In genomic region chr13:27242642-27243185, GRCh38 we compare ENCODE assay signal across 16 cellular contexts. TPM values are rescaled to one million over a fixed set of nuclear protein-coding genes. Genes with fewer than 3 reads are reported as not detected.
A peak's percentile ranks its signal among the peaks of the same experiment; 100 is the strongest.
DNase-seq lines count a peak whose midpoint lies in the region; ATAC-seq and TF ChIP-seq lines count a peak whose summit lies in the region.
"Had no signal": no experiment of that assay in that cellular context is flagged by ENCODE, and none has a peak within 500 bp of the region (broad histone marks: within the 10 kb centered on the region; RNA-seq: fewer than 3 reads in every experiment).

No MANE protein-coding gene starts in this region.

- peaks cover 5% of the 10 kb centered on the region for H3K36me3 Mint-ChIP-seq in T-helper 17 cell (ENCODE audit: low read depth)
- peaks cover 0 to 14% (median 0%) of the 10 kb centered on the region in 3 donors for H3K36me3 Mint-ChIP-seq in naive thymus-derived CD8-positive, alpha-beta T cell

- no peak for TF ChIP-seq CTCF in epithelial cell of esophagus (IDR thresholded peaks at IDR 0.05; ENCODE audit: insufficient read depth, low read depth, low read length, missing control alignments)

- peaks cover 7% of the 10 kb centered on the region for H3K4me1 Mint-ChIP-seq in T-helper 17 cell
- H3K4me1 Mint-ChIP-seq in naive thymus-derived CD8-positive, alpha-beta T cell = peaks cover 3 to 7% (median 6%) of the 10 kb centered on the region in 4 donors

- H3K9me3 Mint-ChIP-seq in naive thymus-derived CD8-positive, alpha-beta T cell = no peaks in the 10 kb centered on the region
- H3K9me3 Mint-ChIP-seq: CD8-positive, alpha-beta memory T cell; H9 had no signal

- H3K4me3 Mint-ChIP-seq in T-helper 17 cell = no peak overlapping the region
- H3K4me3 Mint-ChIP-seq in naive thymus-derived CD8-positive, alpha-beta T cell = no peak overlapping the region
- H3K4me3 Mint-ChIP-seq: CD8-positive, alpha-beta memory T cell; H9 had no signal

- no peak overlapping the region for H3K4me3 ChIP-seq in epithelial cell of esophagus (ENCODE audit: low read length)
- H3K4me3 ChIP-seq: BLaER1, GM23248 had no signal

- H3K9me3 ChIP-seq in T-helper 17 cell (ENCODE audit: control insufficient read depth, low read length, poor library complexity, severe bottlenecking) = no peaks in the 10 kb centered on the region
- H3K9me3 ChIP-seq: BLaER1 had no signal

- POLR2A ChIA-PET in naive thymus-derived CD8-positive, alpha-beta T cell (lab: Charles Lee) = no interaction called here

- H3K27ac Mint-ChIP-seq in T-helper 17 cell = peak overlapping the region; percentile 6
- H3K27ac Mint-ChIP-seq in naive thymus-derived CD8-positive, alpha-beta T cell = peak overlapping the region in 1 of 10 donors; percentile 60

- H3K27me3 Mint-ChIP-seq in T-helper 17 cell = no peaks in the 10 kb centered on the region
- H3K27me3 Mint-ChIP-seq in naive thymus-derived CD8-positive, alpha-beta T cell = no peaks in the 10 kb centered on the region
- H3K27me3 Mint-ChIP-seq: CD8-positive, alpha-beta memory T cell had no signal

- DNase-seq in NCI-H82 (lab: John Stamatoyannopoulos, UW) (peak; percentile 44), NCI-H82 treated with DMSO at 0.1 percent for 48 hours (lab: John Stamatoyannopoulos, UW; ENCODE audit: unreplicated experiment) (no peak), T-helper 17 cell (no peak), epithelial cell of esophagus (ENCODE audit: low read depth) (peak; percentile 70), posterior vena cava (ENCODE audit: low spot score) (no peak), MV-4-11 (lab: John Stamatoyannopoulos, UW) (no peak)
- no peak for DNase-seq in effector CD4-positive, alpha-beta T cell
- DNase-seq in naive thymus-derived CD8-positive, alpha-beta T cell = no peak
- DNase-seq: AML-193; CD8-positive, alpha-beta memory T cell; DMS53; GF-D8; GM23248; H9 had no signal

- ATAC-seq in T-helper 17 cell = no peak
- no peak for ATAC-seq in naive thymus-derived CD8-positive, alpha-beta T cell
- ATAC-seq: HepG2 had no signal

- intact Hi-C loops in posterior vena cava (cut with DNase I) = no loop called here

RNA-seq across cellular contexts. Expression of gene RPL21, which starts 8.6 kb away (rescaled TPM):
- total RNA-seq in T-helper 17 cell (1,000 to 10,000 TPM; 1,938 to 2,027 TPM), posterior vena cava (100 to 1,000 TPM; 904 to 954 TPM)
- 1,000 to 10,000 TPM; 2,102 to 2,162 TPM for total RNA-seq in naive thymus-derived CD8-positive, alpha-beta T cell
- polyA plus RNA-seq in naive thymus-derived CD8-positive, alpha-beta T cell = 1,000 to 10,000 TPM; 7,933 to 9,149 (median 9,080) TPM

RNA-seq across cellular contexts. Expression of gene RASL11A, which starts 27.9 kb away (rescaled TPM):
- total RNA-seq in T-helper 17 cell (1 to 10 TPM in 1 of 2 donors, under 1 TPM in 1; 0.55 to 3.1 TPM), posterior vena cava (10 to 100 TPM; 39.7 to 46.4 TPM)
- 1 to 10 TPM; 2.9 TPM for total RNA-seq in naive thymus-derived CD8-positive, alpha-beta T cell
- polyA plus RNA-seq in naive thymus-derived CD8-positive, alpha-beta T cell = 1 to 10 TPM in 2 of 3 donors, under 1 TPM in 1; 0.20 to 3.3 (median 1.7) TPM

Comparison
In these comparisons a context has a peak if more than half of its experiments do, and no peak if none do; other contexts are left out.
1. DNase-seq: peak in NCI-H82 (single experiment) and epithelial cell of esophagus (single experiment); none in NCI-H82 treated with DMSO at 0.1 percent for 48 hours (single experiment), T-helper 17 cell (0 of 3), effector CD4-positive, alpha-beta T cell (single experiment), posterior vena cava (single experiment), naive thymus-derived CD8-positive, alpha-beta T cell (0 of 10) and MV-4-11 (single experiment).
2. RNA of gene RASL11A, which starts 27.9 kb away (total RNA-seq): 39.7 to 46.4 TPM in posterior vena cava; 0.55 to 3.1 TPM in T-helper 17 cell and 2.9 TPM in naive thymus-derived CD8-positive, alpha-beta T cell; every median in the first group is over 4 times any median in the second.